33 cellular contexts compared by ENCODE assay signal in the genomic region with DNA sequence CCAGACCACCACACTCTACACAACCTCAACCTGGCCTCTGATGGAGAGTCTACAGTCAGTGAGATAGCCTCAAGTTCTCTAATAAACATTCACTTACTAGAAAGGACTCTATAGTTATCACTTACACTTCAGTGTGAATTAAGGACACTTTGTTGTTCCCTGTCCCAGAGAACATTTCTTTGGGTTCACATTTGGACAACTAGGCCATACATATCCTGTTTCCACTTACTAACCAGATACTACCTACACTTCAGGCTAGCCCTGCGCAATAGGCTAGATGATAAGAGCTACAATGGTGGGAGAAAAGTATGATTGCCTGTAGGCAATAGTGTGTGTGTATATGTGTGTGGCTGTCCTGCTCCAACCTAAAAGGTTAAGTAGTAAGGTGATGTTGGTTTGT.
"Had no signal": no experiment of that assay in that cellular context is flagged by ENCODE, and none has a peak within 500 bp of the region (broad histone marks: within the 10 kb centered on the region; RNA-seq: fewer than 3 reads in every experiment).

No MANE protein-coding gene starts in this region.

- H3K4me1 ChIP-seq: adrenal gland, SJCRH30 had no signal

- H3K4me1 Mint-ChIP-seq: central memory CD8-positive, alpha-beta T cell had no signal

- H3K9ac ChIP-seq: SK-N-SH had no signal

- ATAC-seq: activated naive CD4-positive, alpha-beta T cell treated with anti-CD3 and anti-CD28 coated beads, Interleukin-2, amount 50 U/mL, for 72 hours; activated T-cell treated with anti-CD3 and anti-CD28 coated beads, Interleukin-2, amount 50 U/mL, for 4 hours; K562; Panc1 had no signal

- DNase-seq: activated CD4-positive, alpha-beta memory T cell treated with anti-CD3 and anti-CD28 coated beads for 36 hours; activated CD4-positive, alpha-beta T cell treated with anti-CD3 and anti-CD28 coated beads, Interleukin-2, amount 10 ng/mL, durations not matched to agents 7 days and 5 days; activated CD8-positive, alpha-beta memory T cell treated with anti-CD3 and anti-CD28 coated beads, Interleukin-2, amount 50 U/mL, for 4 hours; activated gamma-delta T cell treated with Interleukin-2 at 50 U/mL for 16 hours; activated naive CD4-positive, alpha-beta T cell treated with anti-CD3 and anti-CD28 coated beads for 36 hours; activated T-cell treated with anti-CD3 and anti-CD28 coated beads for 4 hours; activated T-cell treated with anti-CD3 and anti-CD28 coated beads, Interleukin-2, amount 50 U/mL, for 4 hours; adrenal gland; anterior cingulate cortex; brain microvascular endothelial cell; MG63; MV-4-11; NCI-H1092; NCI-H1436 treated with DMSO at 0.1 percent for 48 hours; NCI-H1694 treated with DMSO at 0.1 percent for 48 hours; NCI-H2029 treated with DMSO at 0.1 percent for 48 hours; NCI-H2171 treated with DMSO at 0.1 percent for 48 hours; NCI-H226; NCI-H446 treated with DMSO at 0.1 percent for 48 hours; NCI-H524; NCI-H69; NCI-H82; SHP77; SJCRH30; SK-N-SH had no signal

- H3K4me3 ChIP-seq: adrenal gland, cardiac muscle cell, K562, MG63, SJCRH30 had no signal

- H3K4me3 Mint-ChIP-seq: activated CD4-positive, alpha-beta memory T cell treated with anti-CD3 and anti-CD28 coated beads for 36 hours; activated CD4-positive, alpha-beta T cell treated with anti-CD3 and anti-CD28 coated beads, Interleukin-2, amount 10 ng/mL, durations not matched to agents 7 days and 5 days; activated naive CD4-positive, alpha-beta T cell treated with anti-CD3 and anti-CD28 coated beads for 36 hours; activated T-cell treated with anti-CD3 and anti-CD28 coated beads, Interleukin-2, amount 50 U/mL, for 4 hours; activated T-helper 1 cell treated with anti-CD3 and anti-CD28 coated beads, Interleukin-12 subunit alpha, Interleukin-12 subunit beta, Interleukin-2, Interleukin-4 antibody, amounts not matched to agents 30 ng/mL and 10 ng/mL and 1 ng/mL, durations not matched to agents 14 hours and 24 hours and 36 hours; central memory CD8-positive, alpha-beta T cell; T-helper 1 cell treated with Interleukin-12 subunit alpha and Interleukin-12 subunit beta and Interleukin-4 antibody, amounts not matched to agents 30 μg/mL and 1 μg/mL, for 36 hours; T-helper 2 cell treated with Interferon-gamma antibody and Interleukin-4, amounts not matched to agents 5 μg/mL and 100 μg/mL, for 36 hours had no signal

- H3K36me3 Mint-ChIP-seq: activated CD4-positive, alpha-beta memory T cell treated with anti-CD3 and anti-CD28 coated beads for 36 hours; activated naive CD4-positive, alpha-beta T cell treated with anti-CD3 and anti-CD28 coated beads, Interleukin-2, amount 50 U/mL, for 72 hours had no signal

- H3K9me3 Mint-ChIP-seq: activated CD4-positive, alpha-beta memory T cell treated with anti-CD3 and anti-CD28 coated beads for 36 hours; activated CD4-positive, alpha-beta T cell treated with anti-CD3 and anti-CD28 coated beads, Interleukin-2, amount 10 ng/mL, durations not matched to agents 7 days and 5 days; activated naive CD4-positive, alpha-beta T cell treated with anti-CD3 and anti-CD28 coated beads for 36 hours; activated T-cell treated with anti-CD3 and anti-CD28 coated beads, Interleukin-2, amount 50 U/mL, for 4 hours; activated T-helper 1 cell treated with anti-CD3 and anti-CD28 coated beads, Interleukin-12 subunit alpha, Interleukin-12 subunit beta, Interleukin-2, Interleukin-4 antibody, amounts not matched to agents 30 ng/mL and 10 ng/mL and 1 ng/mL, durations not matched to agents 14 hours and 24 hours and 36 hours; central memory CD8-positive, alpha-beta T cell; T-helper 1 cell treated with Interleukin-12 subunit alpha and Interleukin-12 subunit beta and Interleukin-4 antibody, amounts not matched to agents 30 μg/mL and 1 μg/mL, for 36 hours; T-helper 2 cell treated with Interferon-gamma antibody and Interleukin-4, amounts not matched to agents 5 μg/mL and 100 μg/mL, for 36 hours had no signal

- H3K27ac Mint-ChIP-seq: activated CD4-positive, alpha-beta memory T cell treated with anti-CD3 and anti-CD28 coated beads for 36 hours; activated CD4-positive, alpha-beta T cell treated with anti-CD3 and anti-CD28 coated beads, Interleukin-2, amount 10 ng/mL, durations not matched to agents 7 days and 5 days; activated naive CD4-positive, alpha-beta T cell treated with anti-CD3 and anti-CD28 coated beads for 36 hours; activated naive CD4-positive, alpha-beta T cell treated with anti-CD3 and anti-CD28 coated beads, Interleukin-2, amount 50 U/mL, for 72 hours; activated T-helper 1 cell treated with anti-CD3 and anti-CD28 coated beads, Interleukin-12 subunit alpha, Interleukin-12 subunit beta, Interleukin-2, Interleukin-4 antibody, amounts not matched to agents 30 ng/mL and 10 ng/mL and 1 ng/mL, durations not matched to agents 14 hours and 24 hours and 36 hours; T-helper 1 cell treated with Interleukin-12 subunit alpha and Interleukin-12 subunit beta and Interleukin-4 antibody, amounts not matched to agents 30 μg/mL and 1 μg/mL, for 36 hours; T-helper 2 cell treated with Interferon-gamma antibody and Interleukin-4, amounts not matched to agents 5 μg/mL and 100 μg/mL, for 36 hours had no signal

- H3K9me3 ChIP-seq: adrenal gland, MG63, SJCRH30, SK-N-SH had no signal

- H3K27me3 Mint-ChIP-seq: central memory CD8-positive, alpha-beta T cell had no signal

- H3K36me3 ChIP-seq: adrenal gland, brain microvascular endothelial cell, cardiac muscle cell, MG63, SJCRH30 had no signal

- H3K27me3 ChIP-seq: adrenal gland, brain microvascular endothelial cell, cardiac muscle cell, MG63, SJCRH30 had no signal

- H3K4me2 ChIP-seq: SK-N-SH had no signal

- H3K27ac ChIP-seq: adrenal gland, brain microvascular endothelial cell, cardiac muscle cell, SJCRH30 had no signal
